In genomic region chr1:83626603-83627002, GRCh38 we compare ENCODE assay signal across 15 cellular contexts.
DNase-seq lines count a peak whose midpoint lies in the region; ATAC-seq and TF ChIP-seq lines count a peak whose summit lies in the region.
"Had no signal": no experiment of that assay in that cellular context is flagged by ENCODE, and none has a peak within 500 bp of the region (broad histone marks: within the 10 kb centered on the region; RNA-seq: fewer than 3 reads in every experiment).

No MANE protein-coding gene starts in this region.

- DNase-seq in G401 (ENCODE audit: low spot score) (peak; percentile 83), NCI-H1092 treated with DMSO at 0.1 percent for 48 hours (lab: John Stamatoyannopoulos, UW) (peak; percentile 70), astrocyte of the hippocampus (ENCODE audit: low read depth, low spot score) (peak; percentile 2), pons (ENCODE audit: low spot score) (no peak), heart left ventricle (no peak), Peyer's patch (no peak)
- DNase-seq: activated T-cell treated with anti-CD3 and anti-CD28 coated beads, Interleukin-2, amount 50 U/mL, for 72 hours; effector CD8-positive, alpha-beta T cell; kidney glomerular epithelial cell; naive thymus-derived CD4-positive, alpha-beta T cell; sigmoid colon; SW 1271 had no signal

- in situ Hi-C loops in G401 (cut with HindIII; ENCODE audit: low sequenced_read_pairs): no loop called here

- WGBS in heart left ventricle, 4 donors: 26 to 43% (median 39%) methylated on average over 1 of the region's 1 CpG

- intact Hi-C loops in heart left ventricle (cut with DNase I): no loop called here

- TF ChIP-seq CTCF in heart left ventricle (IDR thresholded peaks at IDR 0.05): no peak
- TF ChIP-seq CTCF in Peyer's patch (IDR thresholded peaks at IDR 0.05): no peak

- H3K4me1 ChIP-seq in heart left ventricle: no peaks in the 10 kb centered on the region
- H3K4me1 ChIP-seq in Peyer's patch: no peaks in the 10 kb centered on the region
- H3K4me1 ChIP-seq: ascending aorta, sigmoid colon had no signal

- no peak overlapping the region for H3K27ac ChIP-seq in heart left ventricle
- no peak overlapping the region for H3K27ac ChIP-seq in Peyer's patch
- H3K27ac ChIP-seq: ascending aorta, sigmoid colon had no signal

- H3K36me3 ChIP-seq in heart left ventricle: no peaks in the 10 kb centered on the region
- no peaks in the 10 kb centered on the region for H3K36me3 ChIP-seq in Peyer's patch
- H3K36me3 ChIP-seq: ascending aorta, sigmoid colon had no signal

- TF ChIP-seq POLR2A in heart left ventricle (IDR thresholded peaks at IDR 0.05) (no peak), Peyer's patch (IDR thresholded peaks at IDR 0.05) (no peak)

- ATAC-seq in GM19397 (IDR thresholded peaks at IDR 0.05; ENCODE audit: unreplicated experiment): peak; percentile 58
- ATAC-seq in GM18870 (IDR thresholded peaks at IDR 0.05; ENCODE audit: unreplicated experiment): no peak
- ATAC-seq in heart left ventricle: no peak
- ATAC-seq: activated T-cell treated with anti-CD3 and anti-CD28 coated beads, Interleukin-2, amount 50 U/mL, for 72 hours; naive thymus-derived CD4-positive, alpha-beta T cell had no signal

- H3K9me3 ChIP-seq in heart left ventricle (no peaks in the 10 kb centered on the region), Peyer's patch (no peaks in the 10 kb centered on the region)
- H3K9me3 ChIP-seq: ascending aorta, sigmoid colon had no signal

- H3K27me3 ChIP-seq in heart left ventricle (no peaks in the 10 kb centered on the region), Peyer's patch (no peaks in the 10 kb centered on the region)
- H3K27me3 ChIP-seq: ascending aorta, sigmoid colon had no signal

- no peak overlapping the region for H3K4me3 ChIP-seq in heart left ventricle
- H3K4me3 ChIP-seq in Peyer's patch: no peak overlapping the region
- H3K4me3 ChIP-seq: ascending aorta, sigmoid colon had no signal

Comparison
In these comparisons a context has a peak if more than half of its experiments do, and no peak if none do; other contexts are left out.
1. DNase-seq: peak in G401 (single experiment), NCI-H1092 treated with DMSO at 0.1 percent for 48 hours (single experiment) and astrocyte of the hippocampus (single experiment); none in pons (single experiment), heart left ventricle (0 of 5) and Peyer's patch (0 of 3).